ENCODE assay signal across 8 cellular contexts in genomic region chr21:46661211-46661625, GRCh38. TPM values are rescaled to one million over a fixed set of nuclear protein-coding genes. Genes with fewer than 3 reads are reported as not detected.
A peak's percentile ranks its signal among the peaks of the same experiment; 100 is the strongest.
DNase-seq lines count a peak whose midpoint lies in the region; ATAC-seq, FAIRE-seq and TF ChIP-seq lines count a peak whose summit lies in the region.

No MANE protein-coding gene starts in this region.

- POLR2A ChIA-PET in GM12878 (lab: Charles Lee): no interaction called here

- H3K9me3 ChIP-seq in GM12878 (replicated peaks; ENCODE audit: control insufficient read depth, insufficient read depth, low read length) (no peaks in the 10 kb centered on the region), gastrocnemius medialis (no peaks in the 10 kb centered on the region)

- H3K27ac ChIP-seq in GM12878 (ENCODE audit: control insufficient read depth, insufficient read depth) (no peak overlapping the region), gastrocnemius medialis (no peak overlapping the region)

- no peaks in the 10 kb centered on the region for H3K79me2 ChIP-seq in GM12878 (ENCODE audit: control insufficient read depth, insufficient read depth, low read length)

- no peak for FAIRE-seq in GM12878 (lab: Jason Lieb, UNC)

- DNase-seq in EH (ENCODE audit: low read depth): peak; percentile 76
- DNase-seq in NCI-H446 treated with DMSO at 0.1 percent for 48 hours (lab: John Stamatoyannopoulos, UW): peak; percentile 26
- no peak for DNase-seq in GM12878 (ENCODE audit: low read depth, low spot score)
- DNase-seq in hypothalamus (lab: John Stamatoyannopoulos, UW): peak in 35 of 51 donors; percentile 7 to 81 (median 49)
- no peak for DNase-seq in gastrocnemius medialis
- no peak for DNase-seq in NCI-H1930 (lab: John Stamatoyannopoulos, UW)

- H3K27me3 ChIP-seq in GM12878 (replicated peaks in 1 of 2; ENCODE audit: control insufficient read depth in 2 of 2, insufficient read depth in 2 of 2, low read length in 1 of 2): no peaks in the 10 kb centered on the region
- no peaks in the 10 kb centered on the region for H3K27me3 ChIP-seq in gastrocnemius medialis

- CTCF ChIA-PET in GM12878 (lab: Yijun Ruan, JAX): interaction anchor here (0.7 to 1.1 kb wide), 3 partner anchors 15 to 518 kb away, joined by 3 to 4 read pairs (median 3); partner anchors contain the start of gene DIP2A

- no peaks in the 10 kb centered on the region for H4K20me1 ChIP-seq in GM12878 (ENCODE audit: control insufficient read depth, insufficient read depth)

- no TSS peak for BruUV-seq in GM12878 (replicated peaks; lab: Mats Ljungman, UMichigan)

- peak; percentile 60 for TF ChIP-seq RAD21 in GM12878 (IDR thresholded peaks at IDR 0.05; ENCODE audit: insufficient read depth, low read depth, low read length)

- no peak overlapping the region for H2AFZ ChIP-seq in GM12878 (ENCODE audit: control insufficient read depth, low read depth, low read length)

- no peak overlapping the region for H3K4me2 ChIP-seq in GM12878 (ENCODE audit: control insufficient read depth, insufficient read depth)

- WGBS in GM12878 (ENCODE audit: insufficient coverage, insufficient replicate concordance, low lambda C conversion rate, missing lambda C conversion rate): under 1% methylated on average over 27 of the region's 29 CpGs

- no peak for TF ChIP-seq EP300 in GM12878 (IDR thresholded peaks at IDR 0.05; ENCODE audit: borderline replicate concordance in 1 of 2, control insufficient read depth in 1 of 2, low read depth in 2 of 2, low read length in 2 of 2)

- H3K4me1 ChIP-seq in GM12878 (ENCODE audit: control insufficient read depth, insufficient read depth, low read length) (no peaks in the 10 kb centered on the region), gastrocnemius medialis (no peaks in the 10 kb centered on the region)

- TF ChIP-seq CTCF in GM12878 (IDR thresholded peaks at IDR 0.05 in 2 of 3, conservative IDR thresholded peaks at IDR 0.05 in 1 of 3; ENCODE audit: control insufficient read depth in 2 of 3, extremely low read depth in 1 of 3, insufficient read depth in 1 of 3, low read depth in 3 of 3, low read length in 3 of 3) (peak; percentile 62 to 83 (median 62)), gastrocnemius medialis (IDR thresholded peaks at IDR 0.05 in 4 of 5, conservative IDR thresholded peaks at IDR 0.05 in 1 of 5) (peak; percentile 39 to 62 (median 56))

- no peak for TF ChIP-seq POLR2A in GM12878 (IDR thresholded peaks at IDR 0.05; ENCODE audit: low read depth, low read length)
- TF ChIP-seq POLR2A in gastrocnemius medialis (IDR thresholded peaks at IDR 0.05): no peak

- in situ Hi-C loops in GM12878 (cut with MboI) (no loop called here), gastrocnemius medialis (cut with MboI; ENCODE audit: low sequenced_read_pairs in 4 of 4) (no loop called here)

- intact Hi-C loops in GM12878 (cut with micrococcal nuclease; ENCODE audit: unreplicated experiment) (no loop called here), gastrocnemius medialis (cut with DNase I; ENCODE audit: low total_unique reads) (no loop called here)

- no peak overlapping the region for H3K9ac ChIP-seq in GM12878 (ENCODE audit: control insufficient read depth, insufficient read depth, low read length)

- RAD21 ChIA-PET in GM12878 (lab: Charles Lee; ENCODE audit: unreplicated experiment): interaction anchor here (0.6 kb wide), 1 partner anchor 157 kb away, joined by 4 read pairs; no protein-coding TSS in a partner anchor

- peak; percentile 81 for ATAC-seq in GM12878
- ATAC-seq in gastrocnemius medialis: peak in 1 of 2 donors; percentile 55
- ATAC-seq in HG03280 (IDR thresholded peaks at IDR 0.05; ENCODE audit: unreplicated experiment): no peak
- no peak for ATAC-seq in HG03457 (IDR thresholded peaks at IDR 0.05; ENCODE audit: unreplicated experiment)

- H3K4me3 ChIP-seq in GM12878: no peak overlapping the region
- peak overlapping the region in 2 of 4 donors; percentile 12 to 34 for H3K4me3 ChIP-seq in gastrocnemius medialis

- peaks cover 0 to 8% of the 10 kb centered on the region in 2 experiments; a peak in 1 of 4 replicates for H3K36me3 ChIP-seq in GM12878 (ENCODE audit: control insufficient read depth in 2 of 2, insufficient read depth in 2 of 2, low read length in 1 of 2)
- H3K36me3 ChIP-seq in gastrocnemius medialis: peaks cover 0 to 25% of the 10 kb centered on the region in 2 donors

- SMC1A ChIA-PET in GM12878 (lab: Charles Lee; ENCODE audit: uncharacterized antibody, unreplicated experiment): no interaction called here

TF ChIP-seq in GM12878, 131 proteins besides CTCF, POLR2A, EP300 and RAD21 (continues in another document):
- TF ChIP-seq PBX3 (IDR thresholded peaks at IDR 0.05; ENCODE audit: insufficient replicate concordance, low read depth, low read length): peak; percentile 31
- TF ChIP-seq, protein P1, sequence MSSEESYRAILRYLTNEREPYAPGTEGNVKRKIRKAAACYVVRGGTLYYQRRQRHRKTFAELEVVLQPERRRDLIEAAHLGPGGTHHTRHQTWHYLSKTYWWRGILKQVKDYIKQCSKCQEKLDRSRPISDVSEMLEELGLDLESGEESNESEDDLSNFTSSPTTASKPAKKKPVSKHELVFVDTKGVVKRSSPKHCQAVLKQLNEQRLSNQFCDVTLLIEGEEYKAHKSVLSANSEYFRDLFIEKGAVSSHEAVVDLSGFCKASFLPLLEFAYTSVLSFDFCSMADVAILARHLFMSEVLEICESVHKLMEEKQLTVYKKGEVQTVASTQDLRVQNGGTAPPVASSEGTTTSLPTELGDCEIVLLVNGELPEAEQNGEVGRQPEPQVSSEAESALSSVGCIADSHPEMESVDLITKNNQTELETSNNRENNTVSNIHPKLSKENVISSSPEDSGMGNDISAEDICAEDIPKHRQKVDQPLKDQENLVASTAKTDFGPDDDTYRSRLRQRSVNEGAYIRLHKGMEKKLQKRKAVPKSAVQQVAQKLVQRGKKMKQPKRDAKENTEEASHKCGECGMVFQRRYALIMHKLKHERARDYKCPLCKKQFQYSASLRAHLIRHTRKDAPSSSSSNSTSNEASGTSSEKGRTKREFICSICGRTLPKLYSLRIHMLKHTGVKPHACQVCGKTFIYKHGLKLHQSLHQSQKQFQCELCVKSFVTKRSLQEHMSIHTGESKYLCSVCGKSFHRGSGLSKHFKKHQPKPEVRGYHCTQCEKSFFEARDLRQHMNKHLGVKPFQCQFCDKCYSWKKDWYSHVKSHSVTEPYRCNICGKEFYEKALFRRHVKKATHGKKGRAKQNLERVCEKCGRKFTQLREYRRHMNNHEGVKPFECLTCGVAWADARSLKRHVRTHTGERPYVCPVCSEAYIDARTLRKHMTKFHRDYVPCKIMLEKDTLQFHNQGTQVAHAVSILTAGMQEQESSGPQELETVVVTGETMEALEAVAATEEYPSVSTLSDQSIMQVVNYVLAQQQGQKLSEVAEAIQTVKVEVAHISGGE (CRISPR knock-in tag; IDR thresholded peaks at IDR 0.05): no peak
- TF ChIP-seq SMC3 (IDR thresholded peaks at IDR 0.05; ENCODE audit: borderline replicate concordance, low read length): peak; percentile 22; the same call in 1 of the 2 replicates
- no peak for TF ChIP-seq HCFC1 (IDR thresholded peaks at IDR 0.05; ENCODE audit: low read length)

RNA-seq across cellular contexts. Expression of gene PRMT2, which starts 25.7 kb away (rescaled TPM):
- total RNA-seq in GM12878 (2013; cell fraction: nucleolus; rRNA removed): 83.7 and 91.1 TPM in 2 replicates
- total RNA-seq in GM12878 (2014; rRNA removed): 27.8 and 31.7 TPM in 2 replicates
- total RNA-seq in GM12878 (2014; rRNA removed; fragmentation: Illumina TruSeq; extraction: Trizol): 31.1 and 32.6 TPM in 2 replicates
- 34.2 and 37.2 TPM in 2 replicates for total RNA-seq in GM12878 (2021)
- 38.1 TPM for polyA plus RNA-seq in GM12878 (2011; ENCODE audit: low read depth)
- 40.6 and 44.0 TPM in 2 replicates for polyA plus RNA-seq in GM12878 (2011; rRNA removed)
- 51.5 and 58.0 TPM in 2 replicates for polyA plus RNA-seq in GM12878 (2011; cell fraction: cytosol; rRNA removed)
- 78.9 and 89.1 TPM in 2 replicates for polyA plus RNA-seq in GM12878 (2011; cell fraction: nucleus; rRNA removed)
- polyA plus RNA-seq in GM12878 (2012): 45.0 and 48.0 TPM in 2 replicates
- 23.5 and 35.2 TPM in 2 replicates for polyA plus RNA-seq in GM12878 (2014; fragmentation: Illumina TruSeq; extraction: Trizol)
- 10 to 100 TPM; 16.1 to 24.1 TPM for polyA plus RNA-seq in GM12878 (2014; fragmentation: Nextera tagmentation; extraction: Ambion mirVana)
- polyA plus RNA-seq in GM12878 (2014; rRNA removed): 36.4 and 40.4 TPM in 2 replicates
- polyA plus RNA-seq in GM12878 (2016; fragmentation: Nextera tagmentation; extraction: Ambion mirVana): 10 to 100 TPM; 47.3 to 48.6 TPM
- 37.5 and 44.9 TPM in 2 replicates for polyA minus RNA-seq in GM12878 (2011; rRNA and poly(A)+ RNA removed)
- 7.9 and 9.2 TPM in 2 replicates for polyA minus RNA-seq in GM12878 (2011; cell fraction: cytosol; rRNA and poly(A)+ RNA removed)
- polyA minus RNA-seq in GM12878 (2011; cell fraction: nucleus; rRNA and poly(A)+ RNA removed): 17.4 and 27.7 TPM in 2 replicates
- total RNA-seq in gastrocnemius medialis: 10 to 100 TPM; 15.5 to 33.5 (median 25.1) TPM

RNA-seq across cellular contexts. Expression of gene S100B, which starts 56.3 kb away (rescaled TPM):
- total RNA-seq in GM12878 (2013; cell fraction: nucleolus; rRNA removed): not detected in 2 replicates
- total RNA-seq in GM12878 (2014; rRNA removed) (not detected in 2 replicates), GM12878 (2014; rRNA removed; fragmentation: Illumina TruSeq; extraction: Trizol) (0.22 TPM in 1 of 2 replicates, not detected in the other), GM12878 (2021) (not detected in 2 replicates), gastrocnemius medialis (1 to 10 TPM in 1 of 4 donors, under 1 TPM in 2, not detected in 1; 0.80 to 1.3 (median 0.82) TPM)
- polyA plus RNA-seq in GM12878 (2011; ENCODE audit: low read depth): not detected
- polyA plus RNA-seq in GM12878 (2011; rRNA removed) (not detected in 2 replicates), GM12878 (2014; fragmentation: Illumina TruSeq; extraction: Trizol) (not detected in 2 replicates), GM12878 (2014; fragmentation: Nextera tagmentation; extraction: Ambion mirVana) (under 1 TPM in 1 of 2 experiments, not detected in 1; 0.11 TPM), GM12878 (2014; rRNA removed) (not detected in 2 replicates), GM12878 (2016; fragmentation: Nextera tagmentation; extraction: Ambion mirVana) (not detected)
- polyA plus RNA-seq in GM12878 (2011; cell fraction: cytosol; rRNA removed): not detected in 2 replicates
- not detected in 2 replicates for polyA plus RNA-seq in GM12878 (2011; cell fraction: nucleus; rRNA removed)
- not detected in 2 replicates for polyA plus RNA-seq in GM12878 (2012)
- polyA minus RNA-seq in GM12878 (2011; rRNA and poly(A)+ RNA removed): not detected in 2 replicates
- polyA minus RNA-seq in GM12878 (2011; cell fraction: cytosol; rRNA and poly(A)+ RNA removed): not detected in 2 replicates
- polyA minus RNA-seq in GM12878 (2011; cell fraction: nucleus; rRNA and poly(A)+ RNA removed): not detected in 2 replicates

Comparison
In these comparisons a context has a peak if more than half of its experiments do, and no peak if none do; other contexts are left out.
1. DNase-seq: peak in EH (single experiment), NCI-H446 treated with DMSO at 0.1 percent for 48 hours (single experiment) and hypothalamus (35 of 51); none in GM12878 (single experiment), gastrocnemius medialis (0 of 2) and NCI-H1930 (0 of 2).